Comparison of ENCODE assay signal across 33 cellular contexts in the genomic region with DNA sequence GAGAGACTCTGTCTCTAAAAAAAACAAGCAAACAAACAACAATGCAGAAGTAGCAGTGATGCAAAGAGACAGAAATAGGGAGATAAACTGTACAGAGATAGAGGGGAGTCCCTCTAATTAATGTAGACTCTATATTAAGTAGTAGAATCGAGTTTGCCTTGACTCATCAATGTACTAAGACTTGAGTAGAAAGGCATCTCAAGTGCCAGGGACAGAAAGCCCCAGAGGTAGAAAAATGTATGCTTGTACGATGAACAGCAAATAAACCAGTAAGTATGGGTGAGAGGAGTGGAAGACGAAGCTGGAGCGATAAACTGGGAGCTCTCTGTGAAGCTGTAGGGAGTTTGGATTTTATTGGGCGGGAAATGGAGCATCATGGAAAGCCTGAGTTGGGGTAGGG.
"Had no signal": no experiment of that assay in that cellular context is flagged by ENCODE, and none has a peak within 500 bp of the region (broad histone marks: within the 10 kb centered on the region; RNA-seq: fewer than 3 reads in every experiment).

No MANE protein-coding gene starts in this region.

- H3K36me3 ChIP-seq: brain microvascular endothelial cell, breast epithelium, cardiac muscle cell had no signal

- H3K9me3 ChIP-seq: adrenal gland, ascending aorta, body of pancreas, breast epithelium had no signal

- H3K27ac ChIP-seq: adrenal gland, ascending aorta, body of pancreas, brain microvascular endothelial cell, cardiac muscle cell had no signal

- FAIRE-seq: astrocyte had no signal

- H3K4me1 ChIP-seq: adrenal gland, ascending aorta, body of pancreas, breast epithelium had no signal

- DNase-seq: activated effector memory CD4-positive, alpha-beta T cell treated with anti-CD3 and anti-CD28 coated beads, Interleukin-2, amount 50 U/mL, for 16 hours; activated effector memory CD4-positive, alpha-beta T cell treated with Interleukin-2 at 50 U/mL for 16 hours; activated gamma-delta T cell; activated gamma-delta T cell treated with Interleukin-2 at 50 U/mL for 16 hours; activated naive CD4-positive, alpha-beta T cell; activated naive CD4-positive, alpha-beta T cell treated with anti-CD3 and anti-CD28 coated beads for 36 hours; activated naive CD4-positive, alpha-beta T cell treated with anti-CD3 and anti-CD28 coated beads, Interleukin-2, amount 10 ng/mL, durations not matched to agents 7 days and 5 days; activated naive CD4-positive, alpha-beta T cell treated with anti-CD3 and anti-CD28 coated beads, Interleukin-2, amount 50 U/mL, for 16 hours; activated naive CD4-positive, alpha-beta T cell treated with Interleukin-2 at 50 U/mL for 16 hours; activated naive CD8-positive, alpha-beta T cell treated with anti-CD3 and anti-CD28 coated beads for 36 hours; activated naive CD8-positive, alpha-beta T cell treated with anti-CD3 and anti-CD28 coated beads, Interleukin-2, amount 10 ng/mL, durations not matched to agents 7 days and 5 days; activated naive CD8-positive, alpha-beta T cell treated with anti-CD3 and anti-CD28 coated beads, Interleukin-2, amount 50 U/mL, for 24 hours; activated T-cell treated with anti-CD3 and anti-CD28 coated beads, Interleukin-2, amount 50 U/mL, for 1 hour; activated T-cell treated with anti-CD3 and anti-CD28 coated beads, Interleukin-2, amount 50 U/mL, for 24 hours; activated T-cell treated with anti-CD3 and anti-CD28 coated beads, Interleukin-2, amount 50 U/mL, for 4 hours; activated T-cell treated with anti-CD3 and anti-CD28 coated beads, Interleukin-2, amount 50 U/mL, for 48 hours; activated T-cell treated with anti-CD3 and anti-CD28 coated beads, Interleukin-2, amount 50 U/mL, for 72 hours; adrenal gland; amniotic stem cell; amygdala; anterior cingulate cortex; aorta; body of pancreas; brain microvascular endothelial cell; caudate nucleus; central memory CD4-positive, alpha-beta T cell; cerebellar nuclear complex had no signal

- H3K4me3 ChIP-seq: adrenal gland, ascending aorta, body of pancreas, breast epithelium, cardiac muscle cell had no signal

- ATAC-seq: activated naive CD4-positive, alpha-beta T cell treated with anti-CD3 and anti-CD28 coated beads, Interleukin-2, amount 50 U/mL, for 72 hours; activated naive CD8-positive, alpha-beta T cell treated with anti-CD3 and anti-CD28 coated beads, Interleukin-2, amount 50 U/mL, for 24 hours; activated T-cell treated with anti-CD3 and anti-CD28 coated beads, Interleukin-2, amount 50 U/mL, for 4 hours; activated T-cell treated with anti-CD3 and anti-CD28 coated beads, Interleukin-2, amount 50 U/mL, for 72 hours; activated T-helper 17 cell treated with anti-CD3 and anti-CD28 coated beads, Interleukin-2, amount 50 U/mL, for 72 hours; body of pancreas had no signal

- H3K27me3 ChIP-seq: adrenal gland, ascending aorta, body of pancreas, brain microvascular endothelial cell, breast epithelium, cardiac muscle cell had no signal
